In the genomic region with DNA sequence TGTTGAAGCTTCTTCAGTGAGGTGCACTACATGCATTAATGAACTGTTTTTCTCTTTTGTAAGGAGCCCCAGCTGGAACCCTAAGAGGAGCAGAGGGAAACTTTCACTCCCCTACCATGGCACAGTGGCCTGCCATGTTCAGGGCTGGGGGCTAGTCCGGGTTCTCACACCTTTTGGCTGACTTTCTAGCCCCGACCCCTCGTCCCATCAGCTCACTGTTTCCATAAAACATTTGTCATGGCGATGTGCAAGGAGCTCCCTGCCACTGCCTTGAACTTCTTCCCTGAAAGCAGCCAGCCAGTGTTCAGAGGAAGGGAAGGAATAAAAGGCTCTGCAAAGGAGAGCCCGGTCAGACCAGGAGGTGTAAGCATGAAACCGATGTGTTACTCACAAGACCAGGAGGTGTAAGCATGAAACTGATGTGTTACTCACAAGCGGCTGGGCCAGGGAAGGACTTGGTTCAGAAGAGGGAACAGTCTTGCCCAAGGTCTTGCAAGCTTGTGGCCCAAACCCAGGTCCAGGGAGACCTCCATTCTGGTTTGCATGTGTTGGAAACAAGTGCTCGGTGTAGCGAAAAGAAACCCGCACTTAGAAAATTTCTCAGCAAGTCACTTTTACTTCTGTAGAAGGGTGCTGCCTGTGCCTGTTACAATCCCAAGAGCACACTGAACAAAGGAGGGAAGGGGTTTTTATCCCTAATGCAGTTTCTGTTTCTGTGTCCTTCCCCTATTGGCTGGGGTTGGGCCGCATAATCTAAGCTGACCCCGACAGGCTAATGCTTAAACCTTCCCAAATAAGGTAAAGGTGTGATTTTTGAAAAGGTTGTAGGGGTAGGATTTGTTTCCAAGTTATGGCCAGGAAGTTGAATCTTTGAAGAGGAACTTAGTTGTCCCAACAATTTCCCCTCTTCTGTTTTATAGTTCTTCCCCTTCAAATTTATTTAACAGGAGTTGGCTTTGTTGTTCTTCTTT, we compare ENCODE assay signal across 23 cellular contexts. TPM values are rescaled to one million over a fixed set of nuclear protein-coding genes. Genes with fewer than 3 reads are reported as not detected.
A peak's percentile ranks its signal among the peaks of the same experiment; 100 is the strongest.
DNase-seq lines count a peak whose midpoint lies in the region; ATAC-seq and TF ChIP-seq lines count a peak whose summit lies in the region.
"Had no signal": no experiment of that assay in that cellular context is flagged by ENCODE, and none has a peak within 500 bp of the region (broad histone marks: within the 10 kb centered on the region; RNA-seq: fewer than 3 reads in every experiment).

No MANE protein-coding gene starts in this region.

- TF ChIP-seq EP300 in esophagus muscularis mucosa (IDR thresholded peaks at IDR 0.05) (no peak), stomach (IDR thresholded peaks at IDR 0.05) (no peak)

- H3K4me2 ChIP-seq in Karpas-422 (ENCODE audit: low read depth, low read length, poor library complexity, severe bottlenecking), result no peak overlapping the region

- DNase-seq in Karpas-422 (no peak), SK-MEL-5 (ENCODE audit: low read depth, low spot score) (peak; percentile 13), esophagus muscularis mucosa (ENCODE audit: extremely low spot score) (peak; percentile 57), stomach (peak; percentile 24), erythroblast (lab: John Stamatoyannopoulos, UW) (no peak), LoVo (ENCODE audit: low spot score) (no peak)
- DNase-seq: ACHN; AML-193; CD4-positive, CD25-positive, alpha-beta regulatory T cell; DMS53; HCEC 1CT; KG1; NCI-H1092; NCI-H146; NCI-H2081; NCI-H510A; NCI-H774; PC-3 had no signal

- H3K9me2 ChIP-seq in Karpas-422 (replicated peaks; ENCODE audit: insufficient read depth, low read length), result no peaks in the 10 kb centered on the region

- no peaks in the 10 kb centered on the region for H3K36me3 ChIP-seq in Karpas-422 (ENCODE audit: insufficient read depth, low read length)
- H3K36me3 ChIP-seq in esophagus muscularis mucosa, result no peaks in the 10 kb centered on the region
- H3K36me3 ChIP-seq in stomach, result no peaks in the 10 kb centered on the region
- H3K36me3 ChIP-seq: SJSA1 had no signal

- H2AFZ ChIP-seq in Karpas-422 (ENCODE audit: low read length), result peak overlapping the region; percentile 67; the same call in 1 of the 2 replicates

- no peak overlapping the region for H3K9ac ChIP-seq in Karpas-422 (ENCODE audit: low read length)

- ATAC-seq in GM21528 (IDR thresholded peaks at IDR 0.05; ENCODE audit: low FRiP score, unreplicated experiment), result no peak
- ATAC-seq: PC-3 had no signal

- no peak for TF ChIP-seq POLR2A in esophagus muscularis mucosa (IDR thresholded peaks at IDR 0.05; ENCODE audit: low read depth)
- TF ChIP-seq POLR2A in stomach (IDR thresholded peaks at IDR 0.05), result no peak
- TF ChIP-seq POLR2A in erythroblast (IDR thresholded peaks at IDR 0.05; ENCODE audit: low read length), result no peak

- no peak overlapping the region for H3K4me3 ChIP-seq in Karpas-422 (ENCODE audit: low read length)
- H3K4me3 ChIP-seq in esophagus muscularis mucosa, result no peak overlapping the region
- H3K4me3 ChIP-seq in stomach, result no peak overlapping the region
- H3K4me3 ChIP-seq: SJSA1 had no signal

- intact Hi-C loops in esophagus muscularis mucosa (cut with DNase I) (no loop called here), stomach (cut with DNase I; ENCODE audit: low total_unique reads) (no loop called here)

- H3K27me3 ChIP-seq in Karpas-422 (ENCODE audit: low read length), result no peaks in the 10 kb centered on the region
- H3K27me3 ChIP-seq in esophagus muscularis mucosa, result peaks cover 0 to 72% (median 15%) of the 10 kb centered on the region in 4 donors
- peaks cover 0 to 82% (median 30%) of the 10 kb centered on the region in 3 donors for H3K27me3 ChIP-seq in stomach

- H3K4me1 ChIP-seq in Karpas-422 (ENCODE audit: low read length) (no peaks in the 10 kb centered on the region), esophagus muscularis mucosa (peaks cover 0 to 13% (median 12%) of the 10 kb centered on the region in 4 donors), stomach (peaks cover 8 to 18% (median 13%) of the 10 kb centered on the region in 4 donors)
- H3K4me1 ChIP-seq: SJSA1 had no signal

- H3K27ac ChIP-seq in Karpas-422 (ENCODE audit: low read length) (no peak overlapping the region), esophagus muscularis mucosa (replicated peaks in 1 of 4) (no peak overlapping the region), stomach (no peak overlapping the region)
- H3K27ac ChIP-seq: HL-60, RWPE1, SJSA1 had no signal

- in situ Hi-C loops in SK-MEL-5 (cut with HindIII; ENCODE audit: low pct_unique_long_range_greater_than_20kb, low sequenced_read_pairs), result no loop called here

- WGBS in esophagus muscularis mucosa, result 84% methylated on average over 12 of the region's 12 CpGs
- WGBS in stomach, 5 donors, result 79 to 87% (median 83%) methylated on average over 12 of the region's 12 CpGs

- H3K79me2 ChIP-seq in Karpas-422 (ENCODE audit: low read length), result no peaks in the 10 kb centered on the region

- TF ChIP-seq CTCF in esophagus muscularis mucosa (IDR thresholded peaks at IDR 0.05) (no peak), stomach (IDR thresholded peaks at IDR 0.05) (no peak)

- H4K20me1 ChIP-seq in Karpas-422 (ENCODE audit: insufficient read depth, low read depth, low read length), result no peaks in the 10 kb centered on the region

- no peaks in the 10 kb centered on the region for H3K9me3 ChIP-seq in Karpas-422 (ENCODE audit: low read length)
- no peaks in the 10 kb centered on the region for H3K9me3 ChIP-seq in esophagus muscularis mucosa
- H3K9me3 ChIP-seq in stomach, result peaks cover 0 to 15% (median 13%) of the 10 kb centered on the region in 4 donors

RNA-seq across cellular contexts. Expression of gene ABO, which starts 3.4 kb away (rescaled TPM):
- total RNA-seq in Karpas-422 (2014; rRNA removed; shearing (Covaris generic); ENCODE audit: low replicate concordance), result not detected in 2 replicates
- not detected in 2 replicates for total RNA-seq in SK-MEL-5 (2014; rRNA removed; shearing (Covaris generic))
- not detected in 2 replicates for polyA plus RNA-seq in SK-MEL-5 (2015; cell fraction: cytosol; rRNA removed)
- not detected in 2 replicates for polyA plus RNA-seq in SK-MEL-5 (2015; cell fraction: nucleus; rRNA removed)
- total RNA-seq in esophagus muscularis mucosa, result 1 to 10 TPM in 2 of 4 donors, under 1 TPM in 2; 0.33 to 3.8 (median 1.2) TPM
- 10 to 100 TPM in 2 of 5 donors, 1 to 10 TPM in 2, under 1 TPM in 1; 0.72 to 67.1 (median 4.8) TPM for total RNA-seq in stomach
- polyA plus RNA-seq in stomach, result 10 to 100 TPM in 1 of 3 donors, 1 to 10 TPM in 2; 1.6 to 11.0 (median 3.4) TPM
- total RNA-seq: MCF 10A, PC-3, SJSA1 had no signal
- polyA plus RNA-seq: CD4-positive, CD25-positive, alpha-beta regulatory T cell had no signal

RNA-seq across cellular contexts. Expression of gene SURF6, which starts 57.5 kb away (rescaled TPM):
- 5.6 and 22.9 TPM in 2 replicates for total RNA-seq in Karpas-422 (2014; rRNA removed; shearing (Covaris generic); ENCODE audit: low replicate concordance)
- 28.7 and 32.3 TPM in 2 replicates for total RNA-seq in SK-MEL-5 (2014; rRNA removed; shearing (Covaris generic))
- 43.7 and 45.6 TPM in 2 replicates for polyA plus RNA-seq in SK-MEL-5 (2015; cell fraction: cytosol; rRNA removed)
- 29.1 and 34.1 TPM in 2 replicates for polyA plus RNA-seq in SK-MEL-5 (2015; cell fraction: nucleus; rRNA removed)
- total RNA-seq in esophagus muscularis mucosa (10 to 100 TPM; 15.0 to 36.2 (median 27.5) TPM), stomach (100 to 1,000 TPM in 1 of 5 donors, 10 to 100 TPM in 3, 1 to 10 TPM in 1; 2.9 to 138 (median 20.1) TPM)
- polyA plus RNA-seq in stomach, result 10 to 100 TPM; 13.0 to 14.8 (median 13.4) TPM

Comparison
In these comparisons a context has a peak if more than half of its experiments do, and no peak if none do; other contexts are left out.
1. DNase-seq: peak in SK-MEL-5 (single experiment), esophagus muscularis mucosa (single experiment) and stomach (single experiment); none in Karpas-422 (single experiment), erythroblast (0 of 2) and LoVo (single experiment).